In the genomic region with DNA sequence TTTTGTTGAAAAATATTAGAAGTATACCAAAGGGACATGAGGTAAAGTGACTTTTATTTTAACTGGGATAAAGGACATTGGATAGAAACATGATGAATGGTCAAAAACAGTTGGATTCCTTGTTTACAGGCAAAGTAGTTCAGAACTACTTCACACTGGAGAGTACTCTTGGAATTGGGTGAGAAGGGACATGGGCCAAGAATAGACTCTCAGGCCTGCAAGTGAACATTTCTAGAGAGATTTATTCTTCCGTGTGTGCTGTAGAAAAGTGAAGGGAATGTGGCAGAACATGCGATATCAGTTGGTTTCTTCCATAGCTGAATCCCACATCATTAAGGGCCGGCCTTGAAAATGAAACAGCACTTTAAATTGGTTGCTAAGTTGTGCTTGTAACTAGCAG, we compare ENCODE assay signal across 21 cellular contexts.
A peak's percentile ranks its signal among the peaks of the same experiment; 100 is the strongest.
DNase-seq lines count a peak whose midpoint lies in the region; ATAC-seq and TF ChIP-seq lines count a peak whose summit lies in the region.
"Had no signal": no experiment of that assay in that cellular context is flagged by ENCODE, and none has a peak within 500 bp of the region (broad histone marks: within the 10 kb centered on the region; RNA-seq: fewer than 3 reads in every experiment).

No MANE protein-coding gene starts in this region.

- no TSS peak for BruUV-seq in Calu3 (replicated peaks; lab: Mats Ljungman, UMichigan)

- H3K79me2 ChIP-seq in GM23338 (replicated peaks; ENCODE audit: insufficient read depth): no peaks in the 10 kb centered on the region

- H3K4me3 Mint-ChIP-seq in GM23338 (no peak overlapping the region), Calu3 (ENCODE audit: low read depth, unreplicated experiment) (no peak overlapping the region)
- no peak overlapping the region for H3K4me3 Mint-ChIP-seq in stimulated activated naive CD8-positive, alpha-beta T cell treated with anti-CD3 and anti-CD28 coated beads, Interleukin-15, amount 100 ng/mL, for 72 hours
- H3K4me3 Mint-ChIP-seq: CD14-positive monocyte; CD4-positive, alpha-beta memory T cell; HFFc6 had no signal

- peak overlapping the region; percentile 18 for H3K9ac ChIP-seq in adipocyte (ENCODE audit: low read length)
- H3K9ac ChIP-seq: BLaER1 treated with 17β-estradiol and CSF1 and Interleukin-3, amounts not matched to agents 10 nM and 100 nM had no signal

- DNase-seq in GM23338 (ENCODE audit: low spot score) (no peak), adipocyte (ENCODE audit: low read depth) (no peak), lower lobe of right lung (no peak), thyroid gland (peak; percentile 18 to 27), Calu3 (no peak)
- no peak for DNase-seq in activated CD4-positive, alpha-beta T cell treated with anti-CD3 and anti-CD28 coated beads, Interleukin-2, amount 50 U/mL, for 4 hours
- no peak for DNase-seq in stimulated activated naive CD8-positive, alpha-beta T cell treated with anti-CD3 and anti-CD28 coated beads, Interleukin-15, amount 100 ng/mL, for 72 hours
- DNase-seq: 8988T; ACHN; AML-193; BE2C; CD4-positive, alpha-beta memory T cell; COR-L47; DMS153; DND-41; GOT3; HFFc6 had no signal

- ATAC-seq in GM23338 (no peak), lower lobe of right lung (peak; percentile 56 to 73)
- no peak for ATAC-seq in stimulated activated naive CD8-positive, alpha-beta T cell treated with anti-CD3 and anti-CD28 coated beads, Interleukin-15, amount 100 ng/mL, for 72 hours
- ATAC-seq: A549 had no signal

- WGBS in thyroid gland, 2 donors: 34 to 44% methylated on average over 3 of the region's 3 CpGs

- H3K9me3 Mint-ChIP-seq in GM23338 (no peaks in the 10 kb centered on the region), Calu3 (ENCODE audit: low read depth, unreplicated experiment) (no peaks in the 10 kb centered on the region)
- peaks cover 0 to 7% of the 10 kb centered on the region in 2 donors for H3K9me3 Mint-ChIP-seq in stimulated activated naive CD8-positive, alpha-beta T cell treated with anti-CD3 and anti-CD28 coated beads, Interleukin-15, amount 100 ng/mL, for 72 hours

- H3K4me1 ChIP-seq in GM23338 (ENCODE audit: insufficient read depth) (no peaks in the 10 kb centered on the region), adipocyte (ENCODE audit: control insufficient read depth, insufficient read depth, low read length) (peaks cover 26% of the 10 kb centered on the region), lower lobe of right lung (no peaks in the 10 kb centered on the region), thyroid gland (peaks cover 0 to 4% of the 10 kb centered on the region in 2 donors)
- H3K4me1 ChIP-seq: A549, BE2C, HAP-1 had no signal

- intact Hi-C loops in lower lobe of right lung (cut with DNase I) (no loop called here), thyroid gland (cut with DNase I) (no loop called here), Calu3 (cut with micrococcal nuclease; ENCODE audit: unreplicated experiment) (no loop called here)

- TF ChIP-seq POLR2A in thyroid gland (IDR thresholded peaks at IDR 0.05): no peak

- H3K4me1 Mint-ChIP-seq in GM23338 (peaks cover 4% of the 10 kb centered on the region), Calu3 (ENCODE audit: low read depth, unreplicated experiment) (no peaks in the 10 kb centered on the region)
- H3K4me1 Mint-ChIP-seq in stimulated activated naive CD8-positive, alpha-beta T cell treated with anti-CD3 and anti-CD28 coated beads, Interleukin-15, amount 100 ng/mL, for 72 hours: no peaks in the 10 kb centered on the region
- H3K4me1 Mint-ChIP-seq: CD14-positive monocyte; CD4-positive, alpha-beta memory T cell had no signal

- H3K36me3 Mint-ChIP-seq in GM23338 (ENCODE audit: low read depth) (no peaks in the 10 kb centered on the region), Calu3 (ENCODE audit: insufficient read depth, unreplicated experiment) (no peaks in the 10 kb centered on the region)
- H3K36me3 Mint-ChIP-seq: CD14-positive monocyte; CD4-positive, alpha-beta memory T cell had no signal

- H3F3A ChIP-seq in GM23338 (replicated peaks; ENCODE audit: low read depth): no peaks in the 10 kb centered on the region

- H3K27ac ChIP-seq in GM23338 (ENCODE audit: low read depth): no peak overlapping the region
- H3K27ac ChIP-seq in lower lobe of right lung: no peak overlapping the region
- no peak overlapping the region for H3K27ac ChIP-seq in thyroid gland
- H3K27ac ChIP-seq: A549; BLaER1 treated with 17β-estradiol and CSF1 and Interleukin-3, amounts not matched to agents 10 nM and 100 nM had no signal

- no peaks in the 10 kb centered on the region for H4K20me1 ChIP-seq in GM23338 (replicated peaks; ENCODE audit: insufficient read depth)
- H4K20me1 ChIP-seq: BLaER1 treated with 17β-estradiol and CSF1 and Interleukin-3, amounts not matched to agents 10 nM and 100 nM had no signal

- H3K4me3 ChIP-seq in GM23338: no peak overlapping the region
- no peak overlapping the region for H3K4me3 ChIP-seq in adipocyte (ENCODE audit: low read length)
- no peak overlapping the region for H3K4me3 ChIP-seq in lower lobe of right lung
- no peak overlapping the region for H3K4me3 ChIP-seq in thyroid gland (replicated peaks in 1 of 3)
- H3K4me3 ChIP-seq: A549; BLaER1 treated with 17β-estradiol and CSF1 and Interleukin-3, amounts not matched to agents 10 nM and 100 nM; HAP-1 had no signal

- peaks cover 2% of the 10 kb centered on the region for H3K27me3 Mint-ChIP-seq in GM23338 (ENCODE audit: insufficient read depth, low read depth, poor library complexity)
- no peaks in the 10 kb centered on the region for H3K27me3 Mint-ChIP-seq in stimulated activated naive CD8-positive, alpha-beta T cell treated with anti-CD3 and anti-CD28 coated beads, Interleukin-15, amount 100 ng/mL, for 72 hours
- no peaks in the 10 kb centered on the region for H3K27me3 Mint-ChIP-seq in Calu3 (ENCODE audit: unreplicated experiment)
- H3K27me3 Mint-ChIP-seq: CD4-positive, alpha-beta memory T cell had no signal

- CTCF ChIA-PET in Calu3 (lab: Charles Lee): no interaction called here

- no peaks in the 10 kb centered on the region for H3K36me3 ChIP-seq in GM23338 (ENCODE audit: insufficient read depth)
- no peaks in the 10 kb centered on the region for H3K36me3 ChIP-seq in adipocyte (ENCODE audit: control insufficient read depth, insufficient read depth, low read length, severe bottlenecking)
- H3K36me3 ChIP-seq in lower lobe of right lung: no peaks in the 10 kb centered on the region
- no peaks in the 10 kb centered on the region for H3K36me3 ChIP-seq in thyroid gland
- H3K36me3 ChIP-seq: BE2C; BLaER1 treated with 17β-estradiol and CSF1 and Interleukin-3, amounts not matched to agents 10 nM and 100 nM; HAP-1 had no signal

- no peak overlapping the region for H3K4me2 ChIP-seq in GM23338
- H3K4me2 ChIP-seq: A549; BLaER1 treated with 17β-estradiol and CSF1 and Interleukin-3, amounts not matched to agents 10 nM and 100 nM had no signal

- TF ChIP-seq CTCF in GM23338 (conservative IDR thresholded peaks at IDR 0.05; ENCODE audit: low read depth in 2 of 2) (no peak), lower lobe of right lung (IDR thresholded peaks at IDR 0.05) (no peak), thyroid gland (IDR thresholded peaks at IDR 0.05) (no peak), Calu3 (IDR thresholded peaks at IDR 0.05; ENCODE audit: unreplicated experiment) (no peak)

- H3K9me3 ChIP-seq in adipocyte (ENCODE audit: control insufficient read depth, low read length) (peaks cover 1% of the 10 kb centered on the region), lower lobe of right lung (no peaks in the 10 kb centered on the region), thyroid gland (no peaks in the 10 kb centered on the region)
- H3K9me3 ChIP-seq: A549; BE2C; BLaER1 treated with 17β-estradiol and CSF1 and Interleukin-3, amounts not matched to agents 10 nM and 100 nM; HAP-1 had no signal

- H3K27me3 ChIP-seq in GM23338 (ENCODE audit: insufficient read depth): no peaks in the 10 kb centered on the region
- no peaks in the 10 kb centered on the region for H3K27me3 ChIP-seq in adipocyte (replicated peaks; ENCODE audit: control insufficient read depth, insufficient read depth, low read length)
- no peaks in the 10 kb centered on the region for H3K27me3 ChIP-seq in lower lobe of right lung (ENCODE audit: low read depth)
- H3K27me3 ChIP-seq in thyroid gland: no peaks in the 10 kb centered on the region
- H3K27me3 ChIP-seq: BE2C; BLaER1 treated with 17β-estradiol and CSF1 and Interleukin-3, amounts not matched to agents 10 nM and 100 nM had no signal

- no peaks in the 10 kb centered on the region for H3K9me2 ChIP-seq in GM23338 (ENCODE audit: insufficient read depth)

- peak overlapping the region; percentile 35; the same call in 1 of the 2 replicates for H2AFZ ChIP-seq in GM23338

- no peak overlapping the region for H3K27ac Mint-ChIP-seq in GM23338
- no peak overlapping the region for H3K27ac Mint-ChIP-seq in stimulated activated naive CD8-positive, alpha-beta T cell treated with anti-CD3 and anti-CD28 coated beads, Interleukin-15, amount 100 ng/mL, for 72 hours
- H3K27ac Mint-ChIP-seq in Calu3 (ENCODE audit: unreplicated experiment): no peak overlapping the region
- H3K27ac Mint-ChIP-seq: CD14-positive monocyte; CD4-positive, alpha-beta memory T cell; HFFc6 had no signal

TF ChIP-seq in GM23338, 12 proteins besides CTCF, POLR2A, EP300 and RAD21:
- TF ChIP-seq POLR2AphosphoS5 (IDR thresholded peaks at IDR 0.05; ENCODE audit: low read depth): no peak

Comparison
In these comparisons a context has a peak if more than half of its experiments do, and no peak if none do; other contexts are left out.
1. ATAC-seq: peak in lower lobe of right lung (2 of 2); none in GM23338 (single experiment) and stimulated activated naive CD8-positive, alpha-beta T cell treated with anti-CD3 and anti-CD28 coated beads, Interleukin-15, amount 100 ng/mL, for 72 hours (single experiment).
2. DNase-seq: peak in thyroid gland (2 of 2); none in GM23338 (single experiment), adipocyte (single experiment), lower lobe of right lung (single experiment), activated CD4-positive, alpha-beta T cell treated with anti-CD3 and anti-CD28 coated beads, Interleukin-2, amount 50 U/mL, for 4 hours (0 of 2), stimulated activated naive CD8-positive, alpha-beta T cell treated with anti-CD3 and anti-CD28 coated beads, Interleukin-15, amount 100 ng/mL, for 72 hours (0 of 2) and Calu3 (single experiment).